7 cellular contexts compared by ENCODE assay signal in the genomic region with DNA sequence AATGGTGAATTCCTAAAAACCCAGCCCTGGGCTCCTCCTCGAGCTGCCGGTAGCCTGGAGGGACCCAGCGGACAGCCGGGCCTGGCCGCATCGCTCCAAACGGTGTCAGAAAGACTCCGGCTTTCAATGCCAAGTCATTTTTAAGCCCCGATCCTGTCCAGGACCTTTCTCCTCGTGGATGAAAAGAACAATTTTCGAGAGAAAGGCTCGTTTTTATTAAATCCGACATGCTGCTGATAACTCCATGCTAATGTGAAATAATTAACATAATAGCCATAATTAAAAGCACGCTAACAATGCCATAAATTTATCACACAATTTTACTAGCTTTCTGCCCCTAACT.
DNase-seq lines count a peak whose midpoint lies in the region; TF ChIP-seq lines count a peak whose summit lies in the region.

No MANE protein-coding gene starts in this region.

- no peaks in the 10 kb centered on the region for H4K20me1 ChIP-seq in MM.1S (ENCODE audit: insufficient read depth, low read length)

- H3K36me3 ChIP-seq in MM.1S (replicated peaks; ENCODE audit: insufficient read depth, low read length) (no peaks in the 10 kb centered on the region), parathyroid adenoma (ENCODE audit: control insufficient read depth, insufficient read depth, low read length) (no peaks in the 10 kb centered on the region)

- no peak for TF ChIP-seq CTCF in MM.1S (IDR thresholded peaks at IDR 0.05; ENCODE audit: low read length)
- TF ChIP-seq CTCF in coronary artery (IDR thresholded peaks at IDR 0.05) = no peak
- TF ChIP-seq CTCF in parathyroid adenoma (IDR thresholded peaks at IDR 0.05) = no peak

- H3K27me3 ChIP-seq in MM.1S (replicated peaks; ENCODE audit: insufficient read depth, low read length) (no peaks in the 10 kb centered on the region), parathyroid adenoma (ENCODE audit: control insufficient read depth, insufficient read depth, low read length) (peaks cover 39% of the 10 kb centered on the region)

- H3F3A ChIP-seq in MM.1S (ENCODE audit: insufficient read depth, low read length) = no peaks in the 10 kb centered on the region

- H3K4me3 ChIP-seq in GM08714 (ENCODE audit: low read length) = peak overlapping the region; percentile 53
- H3K4me3 ChIP-seq in MM.1S (ENCODE audit: low read length) = peak overlapping the region; percentile 63
- peak overlapping the region; percentile 68 for H3K4me3 ChIP-seq in coronary artery
- no peak overlapping the region for H3K4me3 ChIP-seq in parathyroid adenoma (ENCODE audit: low read depth, low read length)

- H3K4me2 ChIP-seq in MM.1S (ENCODE audit: low read depth, low read length) = peak overlapping the region; percentile 81
- H3K4me2 ChIP-seq in parathyroid adenoma (ENCODE audit: low read length) = peak overlapping the region; percentile 49

- no peaks in the 10 kb centered on the region for H3K9me2 ChIP-seq in MM.1S (replicated peaks; ENCODE audit: insufficient read depth, low read length)

- no peak for DNase-seq in MM.1S
- DNase-seq in coronary artery (ENCODE audit: low spot score) = no peak
- DNase-seq in SIG-M5 treated with dmso at 0.1 percent for 504 hours (lab: John Stamatoyannopoulos, UW; ENCODE audit: unreplicated experiment) = no peak
- no peak for DNase-seq in cerebellar cortex (ENCODE audit: low spot score)
- DNase-seq in NCI-H524 treated with DMSO at 0.1 percent for 48 hours (lab: John Stamatoyannopoulos, UW) = no peak

- H3K4me1 ChIP-seq in MM.1S (ENCODE audit: low read length) (0 out of 2 replicates have a peak, but pooled peaks cover 3% of the 10 kb centered on the region), parathyroid adenoma (no peaks in the 10 kb centered on the region)

- H3K9me3 ChIP-seq in MM.1S (replicated peaks; ENCODE audit: insufficient read depth, low read length) (no peaks in the 10 kb centered on the region), parathyroid adenoma (ENCODE audit: control insufficient read depth, low read length) (no peaks in the 10 kb centered on the region)

- H2AFZ ChIP-seq in MM.1S (ENCODE audit: low read length) = peak overlapping the region; percentile 90
- H2AFZ ChIP-seq in parathyroid adenoma = no peak overlapping the region

- H3K27ac ChIP-seq in MM.1S (ENCODE audit: low read length) = peak overlapping the region; percentile 55; the same call in 1 of the 2 replicates
- H3K27ac ChIP-seq in coronary artery = no peak overlapping the region
- no peak overlapping the region for H3K27ac ChIP-seq in parathyroid adenoma

- H3K9ac ChIP-seq in MM.1S (ENCODE audit: low read length) (peak overlapping the region; percentile 50), parathyroid adenoma (no peak overlapping the region)

- H3K79me2 ChIP-seq in MM.1S (ENCODE audit: low read length) = no peaks in the 10 kb centered on the region
- H3K79me2 ChIP-seq in parathyroid adenoma = no peaks in the 10 kb centered on the region
